17 cellular contexts compared by ENCODE assay signal in the genomic region with DNA sequence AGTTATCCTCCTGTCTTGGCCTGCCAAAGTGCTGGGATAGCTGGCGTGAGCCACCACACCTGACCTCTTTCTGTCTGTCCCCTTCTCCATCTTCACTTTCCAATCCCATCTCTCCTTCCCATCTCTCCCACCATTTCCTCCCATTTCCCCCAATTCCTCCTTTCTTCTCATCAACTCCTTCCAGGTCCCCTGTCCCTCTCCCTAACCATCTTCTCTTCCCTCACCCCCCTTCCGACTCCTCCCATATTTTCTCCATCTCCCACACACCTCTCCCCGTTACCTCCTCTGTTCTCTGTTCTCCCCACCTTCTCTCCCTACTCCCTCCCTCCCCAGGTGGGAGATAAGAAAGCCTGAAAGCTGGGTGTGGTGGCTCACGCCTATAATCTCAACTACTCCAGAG. TPM values are rescaled to one million over a fixed set of nuclear protein-coding genes. Genes with fewer than 3 reads are reported as not detected.
DNase-seq lines count a peak whose midpoint lies in the region; ATAC-seq and TF ChIP-seq lines count a peak whose summit lies in the region.
"Had no signal": no experiment of that assay in that cellular context is flagged by ENCODE, and none has a peak within 500 bp of the region (broad histone marks: within the 10 kb centered on the region; RNA-seq: fewer than 3 reads in every experiment).

No MANE protein-coding gene starts in this region.

- 100% methylated on average over 3 of the region's 4 CpGs for WGBS in mammary epithelial cell (ENCODE audit: low coverage, missing lambda C conversion rate)

- DNase-seq in MCF 10A (ENCODE audit: unreplicated experiment): no peak
- DNase-seq in mammary epithelial cell: no peak
- no peak for DNase-seq in T-helper 17 cell
- no peak for DNase-seq in neural progenitor cell (ENCODE audit: low spot score)
- no peak for DNase-seq in progenitor cell of endocrine pancreas (ENCODE audit: low spot score, unreplicated experiment)
- no peak for DNase-seq in NCI-H2171 treated with DMSO at 0.1 percent for 48 hours (lab: John Stamatoyannopoulos, UW)
- no peak for DNase-seq in GM03348 (ENCODE audit: low spot score)
- DNase-seq: DMS79 treated with DMSO at 0.1 percent for 48 hours, HCEC 1CT, NCI-H1092 treated with DMSO at 0.1 percent for 48 hours, NCI-H2081, Peyer's patch had no signal

- H3K4me2 ChIP-seq in mammary epithelial cell (ENCODE audit: insufficient read depth, low read depth, low read length) (no peak overlapping the region), neural progenitor cell (no peak overlapping the region)

- H3K9ac ChIP-seq in mammary epithelial cell (ENCODE audit: insufficient read depth, low read length): no peak overlapping the region
- H3K9ac ChIP-seq in neural progenitor cell: no peak overlapping the region

- H3K27me3 ChIP-seq in mammary epithelial cell (ENCODE audit: insufficient read depth, low read length): no peaks in the 10 kb centered on the region
- peaks cover 11% of the 10 kb centered on the region for H3K27me3 ChIP-seq in neural progenitor cell
- H3K27me3 ChIP-seq: BLaER1 treated with 17β-estradiol and CSF1 and Interleukin-3, amounts not matched to agents 10 nM and 100 nM; Peyer's patch; SJSA1 had no signal

- CTCF ChIA-PET in MCF 10A (lab: Yijun Ruan, JAX): interaction anchor here (1.1 kb wide), 1 partner anchor 105 kb away, joined by 4 read pairs; no protein-coding TSS in a partner anchor
- CTCF ChIA-PET in mammary epithelial cell (lab: Charles Lee; ENCODE audit: low non-redundant PET): no interaction called here

- H2AFZ ChIP-seq in mammary epithelial cell (ENCODE audit: low read depth, low read length): no peak overlapping the region
- H2AFZ ChIP-seq in neural progenitor cell (replicated peaks): no peak overlapping the region

- H3K27ac Mint-ChIP-seq in MCF 10A (ENCODE audit: low read depth, unreplicated experiment) (no peak overlapping the region), T-helper 17 cell (no peak overlapping the region), brain (no peak overlapping the region), neural progenitor cell (no peak overlapping the region), progenitor cell of endocrine pancreas (no peak overlapping the region)

- intact Hi-C loops in MCF 10A (cut with micrococcal nuclease): no loop called here
- intact Hi-C loops in mammary epithelial cell (cut with micrococcal nuclease): no loop called here

- H3K4me1 Mint-ChIP-seq in MCF 10A (ENCODE audit: insufficient read depth, unreplicated experiment) (peaks cover 11% of the 10 kb centered on the region), T-helper 17 cell (peaks cover 9% of the 10 kb centered on the region), brain (peaks cover 7% of the 10 kb centered on the region), neural progenitor cell (peaks cover 11% of the 10 kb centered on the region), progenitor cell of endocrine pancreas (ENCODE audit: low read depth) (no peaks in the 10 kb centered on the region)

- BruUV-seq in MCF 10A (replicated peaks; lab: Mats Ljungman, UMichigan) (no TSS peak), mammary epithelial cell (replicated peaks; lab: Mats Ljungman, UMichigan) (no TSS peak)

- H3K4me3 Mint-ChIP-seq in MCF 10A (ENCODE audit: unreplicated experiment): peak overlapping the region; percentile 59
- H3K4me3 Mint-ChIP-seq in T-helper 17 cell: peak overlapping the region; percentile 39
- peak overlapping the region in 3 of 5 experiments; percentile 35 to 59 (median 36) for H3K4me3 Mint-ChIP-seq in brain
- peak overlapping the region; percentile 22 for H3K4me3 Mint-ChIP-seq in neural progenitor cell
- no peak overlapping the region for H3K4me3 Mint-ChIP-seq in progenitor cell of endocrine pancreas (ENCODE audit: low read depth)

- in situ Hi-C loops in mammary epithelial cell (cut with MboI; ENCODE audit: low sequenced_read_pairs in 2 of 2): no loop called here

- H3K4me3 ChIP-seq in mammary epithelial cell (replicated peaks in 1 of 3; ENCODE audit: insufficient read depth in 1 of 3, low read depth in 2 of 3, low read length in 3 of 3) (no peak overlapping the region), neural progenitor cell (no peak overlapping the region)
- H3K4me3 ChIP-seq: Peyer's patch, SJSA1 had no signal

- H3K27me3 Mint-ChIP-seq in MCF 10A (ENCODE audit: insufficient read depth, unreplicated experiment) (no peaks in the 10 kb centered on the region), T-helper 17 cell (no peaks in the 10 kb centered on the region), brain (peaks cover 4% of the 10 kb centered on the region), neural progenitor cell (ENCODE audit: insufficient read depth, low read depth) (peaks cover 2% of the 10 kb centered on the region), progenitor cell of endocrine pancreas (peaks cover 7% of the 10 kb centered on the region)
- H3K27me3 Mint-ChIP-seq: IgD-negative memory B cell had no signal

- no peaks in the 10 kb centered on the region for H3K9me3 Mint-ChIP-seq in MCF 10A (ENCODE audit: unreplicated experiment)
- H3K9me3 Mint-ChIP-seq in brain: no peaks in the 10 kb centered on the region
- H3K9me3 Mint-ChIP-seq in neural progenitor cell: no peaks in the 10 kb centered on the region
- no peaks in the 10 kb centered on the region for H3K9me3 Mint-ChIP-seq in progenitor cell of endocrine pancreas (ENCODE audit: low read depth)
- H3K9me3 Mint-ChIP-seq: IgD-negative memory B cell had no signal

- TF ChIP-seq CTCF in MCF 10A (IDR thresholded peaks at IDR 0.05; ENCODE audit: unreplicated experiment) (no peak), mammary epithelial cell (conservative IDR thresholded peaks at IDR 0.05 in 1 of 2, IDR thresholded peaks at IDR 0.05 in 1 of 2; ENCODE audit: extremely low read depth in 1 of 2, insufficient read depth in 1 of 2, low read depth in 1 of 2, low read length in 2 of 2) (no peak), brain (conservative IDR thresholded peaks at IDR 0.05) (no peak), neural progenitor cell (IDR thresholded peaks at IDR 0.05) (no peak), progenitor cell of endocrine pancreas (IDR thresholded peaks at IDR 0.05; ENCODE audit: unreplicated experiment) (no peak)

- POLR2A ChIA-PET in MCF 10A (lab: Yijun Ruan, JAX): no interaction called here

- H3K36me3 ChIP-seq in mammary epithelial cell (ENCODE audit: insufficient read depth, low read length) (no peaks in the 10 kb centered on the region), neural progenitor cell (no peaks in the 10 kb centered on the region)

- H3K36me3 Mint-ChIP-seq in MCF 10A (ENCODE audit: insufficient read depth, unreplicated experiment): no peaks in the 10 kb centered on the region
- no peaks in the 10 kb centered on the region for H3K36me3 Mint-ChIP-seq in T-helper 17 cell (ENCODE audit: low read depth)
- peaks cover 29% of the 10 kb centered on the region for H3K36me3 Mint-ChIP-seq in brain
- H3K36me3 Mint-ChIP-seq in neural progenitor cell: no peaks in the 10 kb centered on the region
- H3K36me3 Mint-ChIP-seq in progenitor cell of endocrine pancreas (ENCODE audit: insufficient read depth): no peaks in the 10 kb centered on the region
- H3K36me3 Mint-ChIP-seq: IgD-negative memory B cell had no signal

- H3K9me3 ChIP-seq in mammary epithelial cell (replicated peaks; ENCODE audit: insufficient read depth, low read length) (no peaks in the 10 kb centered on the region), T-helper 17 cell (ENCODE audit: control insufficient read depth, low read length, poor library complexity, severe bottlenecking) (no peaks in the 10 kb centered on the region), neural progenitor cell (ENCODE audit: low read depth) (no peaks in the 10 kb centered on the region)
- H3K9me3 ChIP-seq: BLaER1 treated with 17β-estradiol and CSF1 and Interleukin-3, amounts not matched to agents 10 nM and 100 nM; Peyer's patch; SJSA1 had no signal

- peaks cover 7% of the 10 kb centered on the region for H3K4me1 ChIP-seq in mammary epithelial cell (ENCODE audit: insufficient read depth, low read length)
- peaks cover 4% of the 10 kb centered on the region for H3K4me1 ChIP-seq in neural progenitor cell

- dilution Hi-C loops in mammary epithelial cell (cut with HindIII; ENCODE audit: low sequenced_read_pairs): no loop called here

- no peak overlapping the region for H3K27ac ChIP-seq in mammary epithelial cell (ENCODE audit: insufficient read depth, low read depth, low read length)
- H3K27ac ChIP-seq in neural progenitor cell: no peak overlapping the region
- H3K27ac ChIP-seq: Peyer's patch, SJSA1 had no signal

- H3F3A ChIP-seq in neural progenitor cell (ENCODE audit: low read depth): peaks cover 6% of the 10 kb centered on the region

- H4K20me1 ChIP-seq in mammary epithelial cell (ENCODE audit: insufficient read depth, low read length) (no peaks in the 10 kb centered on the region), neural progenitor cell (ENCODE audit: low read depth) (no peaks in the 10 kb centered on the region)

- ATAC-seq in T-helper 17 cell: no peak

- H3K79me2 ChIP-seq in mammary epithelial cell (ENCODE audit: insufficient read depth, low read length) (no peaks in the 10 kb centered on the region), neural progenitor cell (ENCODE audit: low read depth) (no peaks in the 10 kb centered on the region)

RNA-seq across cellular contexts. Expression of gene KEAP1, which starts 40.6 kb away (rescaled TPM):
- 46.1 and 48.5 TPM in 2 replicates for total RNA-seq in MCF 10A (2022)
- 10 to 100 TPM; 47.5 to 51.0 TPM for total RNA-seq in mammary epithelial cell
- polyA plus RNA-seq in mammary epithelial cell: 46.1 TPM
- polyA minus RNA-seq in mammary epithelial cell: 108 TPM
- 10 to 100 TPM; 13.7 to 27.3 TPM for total RNA-seq in T-helper 17 cell
- polyA plus RNA-seq in brain (ENCODE audit: insufficient read depth, low read depth, low replicate concordance): 71.4 TPM
- total RNA-seq in neural progenitor cell (ENCODE audit: low replicate concordance): 25.2 and 41.7 TPM in 2 replicates
- 64.7 and 76.6 TPM in 2 replicates for total RNA-seq in progenitor cell of endocrine pancreas

RNA-seq across cellular contexts. Expression of gene PDE4A, which starts 42.2 kb away (rescaled TPM):
- total RNA-seq in MCF 10A (2022) (0.42 and 0.49 TPM in 2 replicates), mammary epithelial cell (1 to 10 TPM; 1.3 to 1.5 TPM), T-helper 17 cell (1 to 10 TPM; 5.7 to 9.5 TPM), neural progenitor cell (ENCODE audit: low replicate concordance) (0.37 and 1.5 TPM in 2 replicates), progenitor cell of endocrine pancreas (0.72 and 0.87 TPM in 2 replicates)
- polyA plus RNA-seq in mammary epithelial cell (0.45 TPM), brain (ENCODE audit: insufficient read depth, low read depth, low replicate concordance) (7.4 TPM)
- polyA minus RNA-seq in mammary epithelial cell: 2.4 TPM

RNA-seq across cellular contexts. Expression of gene S1PR5, which starts 54.7 kb away (rescaled TPM):
- not detected in 2 replicates for total RNA-seq in MCF 10A (2022)
- total RNA-seq in mammary epithelial cell: 10 to 100 TPM in 1 of 2 donors, 1 to 10 TPM in 1; 8.5 to 12.2 TPM
- 4.0 TPM for polyA plus RNA-seq in mammary epithelial cell
- polyA minus RNA-seq in mammary epithelial cell: 1.5 TPM
- 1 to 10 TPM in 1 of 2 donors, under 1 TPM in 1; 0.50 to 1.3 TPM for total RNA-seq in T-helper 17 cell
- 19.0 TPM for polyA plus RNA-seq in brain (ENCODE audit: insufficient read depth, low read depth, low replicate concordance)
- total RNA-seq in neural progenitor cell (ENCODE audit: low replicate concordance): 0.15 and 1.1 TPM in 2 replicates
- not detected in 2 replicates for total RNA-seq in progenitor cell of endocrine pancreas
- total RNA-seq: LHCN-M2, Peyer's patch had no signal

RNA-seq across cellular contexts. Expression of gene CDC37, which starts 59.2 kb away (rescaled TPM):
- total RNA-seq in MCF 10A (2022) (164 and 188 TPM in 2 replicates), mammary epithelial cell (100 to 1,000 TPM; 114 to 217 TPM), T-helper 17 cell (100 to 1,000 TPM; 198 to 207 TPM), neural progenitor cell (ENCODE audit: low replicate concordance) (142 and 211 TPM in 2 replicates), progenitor cell of endocrine pancreas (148 and 149 TPM in 2 replicates)
- polyA plus RNA-seq in mammary epithelial cell (348 TPM), brain (ENCODE audit: insufficient read depth, low read depth, low replicate concordance) (141 TPM)
- 108 TPM for polyA minus RNA-seq in mammary epithelial cell
